8 cellular contexts compared by ENCODE assay signal in the genomic region with DNA sequence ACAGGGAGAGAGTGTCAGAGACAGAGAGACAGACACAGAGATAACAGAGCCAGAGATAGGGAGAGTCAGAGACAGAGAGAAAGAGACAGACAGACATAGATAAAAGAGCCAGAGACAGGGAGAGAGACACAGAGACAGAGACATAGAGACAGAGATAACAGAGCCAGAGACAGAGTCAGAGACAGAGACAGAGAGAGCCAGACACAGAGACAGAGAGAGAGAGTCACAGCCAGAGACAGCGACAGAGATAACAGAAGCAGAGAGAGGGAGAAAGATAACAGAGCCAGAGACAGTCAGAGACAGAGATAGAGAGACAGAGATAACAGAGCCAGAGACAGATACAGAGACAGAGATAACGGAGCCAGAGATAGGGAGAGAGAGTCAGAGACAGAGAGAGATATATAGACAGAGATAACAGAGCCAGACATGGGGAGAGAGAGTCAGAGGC. TPM values are rescaled to one million over a fixed set of nuclear protein-coding genes. Genes with fewer than 3 reads are reported as not detected.
DNase-seq lines count a peak whose midpoint lies in the region; ATAC-seq and TF ChIP-seq lines count a peak whose summit lies in the region.

No MANE protein-coding gene starts in this region.

- CTCF ChIA-PET in IMR-90 (lab: Yijun Ruan, JAX): no interaction called here

- H2AFZ ChIP-seq in IMR-90 (replicated peaks; ENCODE audit: low read length, poor library complexity): no peak overlapping the region

- POLR2A ChIA-PET in IMR-90 (lab: Charles Lee; ENCODE audit: unreplicated experiment): no interaction called here

- H3K4me1 ChIP-seq in IMR-90 (ENCODE audit: control insufficient read depth, insufficient read depth, low read length): no peaks in the 10 kb centered on the region

- H4K91ac ChIP-seq in IMR-90 (ENCODE audit: insufficient read depth, low read depth, low read length): no peak overlapping the region

- no peaks in the 10 kb centered on the region for H3K9me3 ChIP-seq in IMR-90 (ENCODE audit: control insufficient read depth, insufficient read depth, low read length)

- no peaks in the 10 kb centered on the region for H3K79me1 ChIP-seq in IMR-90 (ENCODE audit: low read depth in 1 of 2, low read length in 2 of 2)

- H2BK20ac ChIP-seq in IMR-90 (ENCODE audit: low read depth, low read length): no peak overlapping the region

- H2BK15ac ChIP-seq in IMR-90 (ENCODE audit: low read depth, low read length): no peak overlapping the region

- intact Hi-C loops in CD14-positive monocyte (cut with micrococcal nuclease): loop anchor here (5.0 kb wide), 1 partner anchor 47 kb away; no protein-coding TSS in a partner anchor
- intact Hi-C loops in IMR-90 (cut with micrococcal nuclease): loop anchor here (5.0 kb wide), 1 partner anchor 207 kb away; a partner anchor contains a TSS

- H3K23ac ChIP-seq in IMR-90 (ENCODE audit: low read depth, low read length): no peak overlapping the region

- peaks cover 30 to 42% (median 36%) of the 10 kb centered on the region in 3 donors for H3K27me3 Mint-ChIP-seq in CD14-positive monocyte (ENCODE audit: low read depth in 3 of 3)
- peaks cover 12% of the 10 kb centered on the region for H3K27me3 Mint-ChIP-seq in central memory CD8-positive, alpha-beta T cell
- peaks cover 27 to 34% of the 10 kb centered on the region in 2 donors for H3K27me3 Mint-ChIP-seq in natural killer cell treated with Interleukin-12 subunit alpha and Interleukin-12 subunit beta and Interleukin-15 and Interleukin-18, amount 100 ng/mL, for 72 hours

- peaks cover 15% of the 10 kb centered on the region; the same call in 1 of the 2 replicates for H3K27me3 ChIP-seq in IMR-90 (ENCODE audit: control insufficient read depth, insufficient read depth, low read length)

- 92% methylated on average over 2 of the region's 2 CpGs; no CpG with 5 or more reads in 1 of the 2 experiments for WGBS in IMR-90 (ENCODE audit: extremely low coverage in 2 of 2, insufficient read length in 1 of 2), 2 experiments

- no peak overlapping the region for H3K9ac ChIP-seq in IMR-90 (ENCODE audit: low read depth, low read length)

- H3K36me3 ChIP-seq in IMR-90 (ENCODE audit: control insufficient read depth, insufficient read depth, low read length): no peaks in the 10 kb centered on the region

- H3K27ac ChIP-seq in IMR-90 (ENCODE audit: insufficient read depth, low read length): no peak overlapping the region

- no peak overlapping the region; a peak in 1 of 4 replicates for H4K8ac ChIP-seq in IMR-90 (ENCODE audit: low read depth in 2 of 2, low read length in 2 of 2)

- TF ChIP-seq POLR2A in IMR-90 (IDR thresholded peaks at IDR 0.05; ENCODE audit: low read depth, low read length): no peak

- BruUV-seq in IMR-90 (replicated peaks; lab: Mats Ljungman, UMichigan): no TSS peak

- peak overlapping the region; percentile 81; the same call in 1 of the 2 replicates for H3K4me2 ChIP-seq in IMR-90 (ENCODE audit: low read depth, low read length)

- no peak overlapping the region for H3K56ac ChIP-seq in IMR-90 (ENCODE audit: extremely low read depth, insufficient read depth, low read length)

- H3K36me3 Mint-ChIP-seq in CD14-positive monocyte: peaks cover 0 to 4% of the 10 kb centered on the region in 2 donors
- peaks cover 18% of the 10 kb centered on the region for H3K36me3 Mint-ChIP-seq in central memory CD8-positive, alpha-beta T cell (ENCODE audit: insufficient read depth)
- no peaks in the 10 kb centered on the region for H3K36me3 Mint-ChIP-seq in natural killer cell treated with Interleukin-12 subunit alpha and Interleukin-12 subunit beta and Interleukin-15 and Interleukin-18, amount 100 ng/mL, for 72 hours

- no peak for TF ChIP-seq RAD21 in IMR-90 (IDR thresholded peaks at IDR 0.05; ENCODE audit: low read length)

- peaks cover 0 to 5% (median 1%) of the 10 kb centered on the region in 7 donors for H3K9me3 Mint-ChIP-seq in CD14-positive monocyte
- no peaks in the 10 kb centered on the region for H3K9me3 Mint-ChIP-seq in central memory CD8-positive, alpha-beta T cell
- H3K9me3 Mint-ChIP-seq in natural killer cell treated with Interleukin-12 subunit alpha and Interleukin-12 subunit beta and Interleukin-15 and Interleukin-18, amount 100 ng/mL, for 72 hours: no peaks in the 10 kb centered on the region

- H2AK9ac ChIP-seq in IMR-90 (replicated peaks; ENCODE audit: low read depth, low read length, poor library complexity): no peak overlapping the region

- H3K9me1 ChIP-seq in IMR-90 (ENCODE audit: insufficient read depth, low read length): no peaks in the 10 kb centered on the region

- H2BK120ac ChIP-seq in IMR-90 (ENCODE audit: low read depth, low read length): no peak overlapping the region

- H3K4ac ChIP-seq in IMR-90 (ENCODE audit: low read depth, low read length): no peak overlapping the region

- H4K5ac ChIP-seq in IMR-90 (ENCODE audit: low read depth, low read length): no peak overlapping the region

- ATAC-seq in IMR-90 (ENCODE audit: low read depth) (no peak), HG03196 (IDR thresholded peaks at IDR 0.05; ENCODE audit: unreplicated experiment) (no peak)
- ATAC-seq in central memory CD8-positive, alpha-beta T cell (replicated peaks; ENCODE audit: extremely low read depth, poor library complexity, severe bottlenecking): no peak
- ATAC-seq in natural killer cell treated with Interleukin-12 subunit alpha and Interleukin-12 subunit beta and Interleukin-15 and Interleukin-18, amount 100 ng/mL, for 72 hours: no peak

- peak overlapping the region; percentile 58; the same call in 1 of the 2 replicates for H3K4me3 ChIP-seq in IMR-90 (ENCODE audit: insufficient read depth, low read depth, low read length)

- no peak overlapping the region for H3K14ac ChIP-seq in IMR-90 (replicated peaks; ENCODE audit: low read depth, low read length)

- peak overlapping the region in 3 of 7 donors; percentile 68 to 91 (median 84) for H3K27ac Mint-ChIP-seq in CD14-positive monocyte
- peak overlapping the region; percentile 90 for H3K27ac Mint-ChIP-seq in central memory CD8-positive, alpha-beta T cell (ENCODE audit: low read depth)
- H3K27ac Mint-ChIP-seq in natural killer cell treated with Interleukin-12 subunit alpha and Interleukin-12 subunit beta and Interleukin-15 and Interleukin-18, amount 100 ng/mL, for 72 hours: peak overlapping the region; percentile 8 to 48

- TF ChIP-seq CTCF in CD14-positive monocyte (IDR thresholded peaks at IDR 0.05): no peak
- TF ChIP-seq CTCF in IMR-90 (conservative IDR thresholded peaks at IDR 0.05; ENCODE audit: low read depth, low read length): no peak

- no peak overlapping the region for H2BK5ac ChIP-seq in IMR-90 (ENCODE audit: low read depth, low read length, poor library complexity, severe bottlenecking)

- H4K20me1 ChIP-seq in IMR-90 (ENCODE audit: insufficient read depth, low read length): no peaks in the 10 kb centered on the region

- DNase-seq in CD14-positive monocyte (ENCODE audit: low spot score) (no peak), IMR-90 (no peak), DMS79 treated with DMSO at 0.1 percent for 48 hours (lab: John Stamatoyannopoulos, UW) (no peak), DMS 273 (lab: John Stamatoyannopoulos, UW; ENCODE audit: unreplicated experiment) (no peak), SK-N-DZ (ENCODE audit: low spot score) (no peak)
- DNase-seq in central memory CD8-positive, alpha-beta T cell (ENCODE audit: low spot score in 2 of 2): no peak
- DNase-seq in natural killer cell treated with Interleukin-12 subunit alpha and Interleukin-12 subunit beta and Interleukin-15 and Interleukin-18, amount 100 ng/mL, for 72 hours (ENCODE audit: low spot score): no peak

- peaks cover 48% of the 10 kb centered on the region for H3K4me1 Mint-ChIP-seq in CD14-positive monocyte
- H3K4me1 Mint-ChIP-seq in central memory CD8-positive, alpha-beta T cell: peaks cover 46% of the 10 kb centered on the region
- H3K4me1 Mint-ChIP-seq in natural killer cell treated with Interleukin-12 subunit alpha and Interleukin-12 subunit beta and Interleukin-15 and Interleukin-18, amount 100 ng/mL, for 72 hours (ENCODE audit: low read depth in 2 of 2): peaks cover 32 to 34% of the 10 kb centered on the region in 2 donors

- H2AK5ac ChIP-seq in IMR-90 (ENCODE audit: low read depth, low read length): no peak overlapping the region

- in situ Hi-C loops in IMR-90 (cut with MboI; ENCODE audit: low sequenced_read_pairs): no loop called here

- dilution Hi-C loops in IMR-90 (cut with HindIII; ENCODE audit: low sequenced_read_pairs, unreplicated experiment): no loop called here

- no peak overlapping the region for H3K18ac ChIP-seq in IMR-90 (ENCODE audit: low read depth, low read length)

- H3K4me3 Mint-ChIP-seq in CD14-positive monocyte: peak overlapping the region; percentile 85 to 97
- H3K4me3 Mint-ChIP-seq in central memory CD8-positive, alpha-beta T cell: peak overlapping the region; percentile 80
- H3K4me3 Mint-ChIP-seq in natural killer cell treated with Interleukin-12 subunit alpha and Interleukin-12 subunit beta and Interleukin-15 and Interleukin-18, amount 100 ng/mL, for 72 hours: peak overlapping the region; percentile 89

RNA-seq across cellular contexts. Expression of a gene that starts 0.9 kb away (rescaled TPM):
- 1 to 10 TPM; 4.3 to 4.9 TPM for polyA plus RNA-seq in CD14-positive monocyte
- total RNA-seq in IMR-90 (2012; rRNA removed): not detected in 2 replicates
- 0.10 and 0.11 TPM in 2 replicates for polyA plus RNA-seq in IMR-90 (2012; rRNA removed)
- polyA plus RNA-seq in IMR-90 (2012; cell fraction: cytosol; rRNA removed): 0.18 and 0.19 TPM in 2 replicates
- 0.07 and 0.12 TPM in 2 replicates for polyA plus RNA-seq in IMR-90 (2012; cell fraction: nucleus; rRNA removed; ENCODE audit: low replicate concordance)
- total RNA-seq in natural killer cell treated with Interleukin-12 subunit alpha and Interleukin-12 subunit beta and Interleukin-15 and Interleukin-18, amount 100 ng/mL, for 72 hours: 1 to 10 TPM; 3.4 to 3.8 TPM
- polyA plus RNA-seq in SK-N-DZ (2014; cell fraction: cytosol; rRNA removed): 0.08 and 0.29 TPM in 2 replicates
- polyA plus RNA-seq in SK-N-DZ (2014; cell fraction: nucleus; rRNA removed): not detected in 2 replicates

RNA-seq across cellular contexts. Expression of a gene that starts 27.9 kb away (rescaled TPM):
- not detected for polyA plus RNA-seq in CD14-positive monocyte
- not detected in 2 replicates for total RNA-seq in IMR-90 (2012; rRNA removed)
- polyA plus RNA-seq in IMR-90 (2012; rRNA removed): not detected in 2 replicates
- polyA plus RNA-seq in IMR-90 (2012; cell fraction: cytosol; rRNA removed): not detected in 2 replicates
- not detected in 2 replicates for polyA plus RNA-seq in IMR-90 (2012; cell fraction: nucleus; rRNA removed; ENCODE audit: low replicate concordance)
- 1 to 10 TPM; 1.4 to 3.2 TPM for total RNA-seq in natural killer cell treated with Interleukin-12 subunit alpha and Interleukin-12 subunit beta and Interleukin-15 and Interleukin-18, amount 100 ng/mL, for 72 hours
- 8.0 and 9.6 TPM in 2 replicates for polyA plus RNA-seq in SK-N-DZ (2014; cell fraction: cytosol; rRNA removed)
- 2.2 and 3.8 TPM in 2 replicates for polyA plus RNA-seq in SK-N-DZ (2014; cell fraction: nucleus; rRNA removed)

RNA-seq across cellular contexts. Expression of a gene that starts 48.4 kb away (rescaled TPM):
- polyA plus RNA-seq in CD14-positive monocyte (10 to 100 TPM; 11.2 to 20.5 TPM), IMR-90 (2012; rRNA removed) (not detected in 2 replicates)
- total RNA-seq in IMR-90 (2012; rRNA removed): not detected in 2 replicates
- polyA plus RNA-seq in IMR-90 (2012; cell fraction: cytosol; rRNA removed): not detected in 2 replicates
- polyA plus RNA-seq in IMR-90 (2012; cell fraction: nucleus; rRNA removed; ENCODE audit: low replicate concordance): 0.12 and 0.32 TPM in 2 replicates
- total RNA-seq in natural killer cell treated with Interleukin-12 subunit alpha and Interleukin-12 subunit beta and Interleukin-15 and Interleukin-18, amount 100 ng/mL, for 72 hours: 100 to 1,000 TPM in 1 of 2 donors, 10 to 100 TPM in 1; 73.6 to 131 TPM
- polyA plus RNA-seq in SK-N-DZ (2014; cell fraction: cytosol; rRNA removed): not detected in 2 replicates
- 0.72 TPM in 1 of 2 replicates, not detected in the other for polyA plus RNA-seq in SK-N-DZ (2014; cell fraction: nucleus; rRNA removed)

Comparison
In these comparisons a context has a peak if more than half of its experiments do, and no peak if none do; other contexts are left out.
1. RNA of a gene that starts 48.4 kb away (total RNA-seq): 73.6 to 131 TPM in natural killer cell treated with Interleukin-12 subunit alpha and Interleukin-12 subunit beta and Interleukin-15 and Interleukin-18, amount 100 ng/mL, for 72 hours; not detected in IMR-90; every median in the first group is over 10 times any median in the second.
2. Peak in every context shown above with its lines, with median percentiles within 50 percentile points of each other: H3K4me3 Mint-ChIP-seq.